ENCODE assay signal across 8 cellular contexts in genomic region chr17:60134396-60135159, GRCh38. TPM values are rescaled to one million over a fixed set of nuclear protein-coding genes. Genes with fewer than 3 reads are reported as not detected.
DNase-seq lines count a peak whose midpoint lies in the region; ATAC-seq and TF ChIP-seq lines count a peak whose summit lies in the region.

No MANE protein-coding gene starts in this region.

- no peaks in the 10 kb centered on the region for H4K20me1 ChIP-seq in neural cell (ENCODE audit: insufficient read depth)

- H3K27me3 ChIP-seq in neural cell (ENCODE audit: insufficient read depth, low read depth, low read length): peaks cover 26% of the 10 kb centered on the region

- peak overlapping the region; percentile 40 for H3K27ac ChIP-seq in neural cell (ENCODE audit: low read length)

- H3K79me2 ChIP-seq in neural cell (replicated peaks; ENCODE audit: insufficient read depth, low read length): no peaks in the 10 kb centered on the region

- DNase-seq in COLO829 (ENCODE audit: low spot score) (peak; percentile 18), fibroblast of gingiva (ENCODE audit: low read depth) (peak; percentile 14), NCI-H1694 (lab: John Stamatoyannopoulos, UW) (no peak), NOMO-1 treated with dmso at 0.1 percent for 144 hours (lab: John Stamatoyannopoulos, UW; ENCODE audit: unreplicated experiment) (no peak)
- DNase-seq in activated CD4-positive, CD25-positive, alpha-beta regulatory T cell treated with anti-CD3 and anti-CD28 coated beads, Interleukin-2, amount 50 U/mL, for 72 hours: peak; percentile 31

- H3K4me2 ChIP-seq in neural cell (ENCODE audit: low read length): peak overlapping the region; percentile 65

- TF ChIP-seq CTCF in neural cell (IDR thresholded peaks at IDR 0.05; ENCODE audit: poor library complexity, severe bottlenecking): no peak

- peak; percentile 16 for ATAC-seq in HG02852 (IDR thresholded peaks at IDR 0.05; ENCODE audit: unreplicated experiment)
- ATAC-seq in HG03442 (IDR thresholded peaks at IDR 0.05; ENCODE audit: unreplicated experiment): no peak

- no peaks in the 10 kb centered on the region for H3K36me3 ChIP-seq in neural cell (ENCODE audit: insufficient read depth, low read length)

- no peaks in the 10 kb centered on the region for H3K9me3 ChIP-seq in neural cell (ENCODE audit: low read length)

- peak overlapping the region; percentile 64 for H3K9ac ChIP-seq in neural cell (ENCODE audit: low read length)

- no peak for TF ChIP-seq RAD21 in neural cell (conservative IDR thresholded peaks at IDR 0.05)

- TF ChIP-seq EP300 in neural cell (conservative IDR thresholded peaks at IDR 0.05; ENCODE audit: poor library complexity, severe bottlenecking): no peak

- peak overlapping the region; percentile 54 for H2AFZ ChIP-seq in neural cell (ENCODE audit: low read depth, low read length)

- no peaks in the 10 kb centered on the region for H3K9me2 ChIP-seq in neural cell (ENCODE audit: insufficient read depth, low read length)

- H3K4me3 ChIP-seq in neural cell (ENCODE audit: low read length): peak overlapping the region; percentile 91

- H3F3A ChIP-seq in neural cell (ENCODE audit: insufficient read depth, low read length, poor library complexity, severe bottlenecking): no peaks in the 10 kb centered on the region

TF ChIP-seq in neural cell, 6 proteins besides CTCF, POLR2A, EP300 and RAD21:
- TF ChIP-seq MXI1 (conservative IDR thresholded peaks at IDR 0.05; ENCODE audit: poor library complexity, severe bottlenecking) (no peak), SMC3 (conservative IDR thresholded peaks at IDR 0.05; ENCODE audit: poor library complexity) (no peak), POLR2AphosphoS5 (IDR thresholded peaks at IDR 0.05) (no peak), EZH2 (IDR thresholded peaks at IDR 0.05; ENCODE audit: borderline replicate concordance, insufficient read depth, low read length, poor library complexity, severe bottlenecking) (no peak), TAF1 (IDR thresholded peaks at IDR 0.05; ENCODE audit: low read depth) (no peak)
- TF ChIP-seq, protein P1, sequence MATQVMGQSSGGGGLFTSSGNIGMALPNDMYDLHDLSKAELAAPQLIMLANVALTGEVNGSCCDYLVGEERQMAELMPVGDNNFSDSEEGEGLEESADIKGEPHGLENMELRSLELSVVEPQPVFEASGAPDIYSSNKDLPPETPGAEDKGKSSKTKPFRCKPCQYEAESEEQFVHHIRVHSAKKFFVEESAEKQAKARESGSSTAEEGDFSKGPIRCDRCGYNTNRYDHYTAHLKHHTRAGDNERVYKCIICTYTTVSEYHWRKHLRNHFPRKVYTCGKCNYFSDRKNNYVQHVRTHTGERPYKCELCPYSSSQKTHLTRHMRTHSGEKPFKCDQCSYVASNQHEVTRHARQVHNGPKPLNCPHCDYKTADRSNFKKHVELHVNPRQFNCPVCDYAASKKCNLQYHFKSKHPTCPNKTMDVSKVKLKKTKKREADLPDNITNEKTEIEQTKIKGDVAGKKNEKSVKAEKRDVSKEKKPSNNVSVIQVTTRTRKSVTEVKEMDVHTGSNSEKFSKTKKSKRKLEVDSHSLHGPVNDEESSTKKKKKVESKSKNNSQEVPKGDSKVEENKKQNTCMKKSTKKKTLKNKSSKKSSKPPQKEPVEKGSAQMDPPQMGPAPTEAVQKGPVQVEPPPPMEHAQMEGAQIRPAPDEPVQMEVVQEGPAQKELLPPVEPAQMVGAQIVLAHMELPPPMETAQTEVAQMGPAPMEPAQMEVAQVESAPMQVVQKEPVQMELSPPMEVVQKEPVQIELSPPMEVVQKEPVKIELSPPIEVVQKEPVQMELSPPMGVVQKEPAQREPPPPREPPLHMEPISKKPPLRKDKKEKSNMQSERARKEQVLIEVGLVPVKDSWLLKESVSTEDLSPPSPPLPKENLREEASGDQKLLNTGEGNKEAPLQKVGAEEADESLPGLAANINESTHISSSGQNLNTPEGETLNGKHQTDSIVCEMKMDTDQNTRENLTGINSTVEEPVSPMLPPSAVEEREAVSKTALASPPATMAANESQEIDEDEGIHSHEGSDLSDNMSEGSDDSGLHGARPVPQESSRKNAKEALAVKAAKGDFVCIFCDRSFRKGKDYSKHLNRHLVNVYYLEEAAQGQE (IDR thresholded peaks at IDR 0.05; ENCODE audit: borderline replicate concordance): no peak
TF ChIP-seq in neural cell: peak in this region for 0.

RNA-seq across cellular contexts. Expression of gene CA4, which starts 15.2 kb away (rescaled TPM):
- polyA plus RNA-seq in neural cell: not detected in 2 replicates
- polyA minus RNA-seq in neural cell: not detected in 2 replicates

RNA-seq across cellular contexts. Expression of gene HEATR6, which starts 55.9 kb away (rescaled TPM):
- polyA plus RNA-seq in neural cell: 24.8 and 26.9 TPM in 2 replicates
- 40.2 and 46.3 TPM in 2 replicates for polyA minus RNA-seq in neural cell

Comparison
In these comparisons a context has a peak if more than half of its experiments do, and no peak if none do; other contexts are left out.
1. DNase-seq: peak in COLO829 (single experiment), activated CD4-positive, CD25-positive, alpha-beta regulatory T cell treated with anti-CD3 and anti-CD28 coated beads, Interleukin-2, amount 50 U/mL, for 72 hours (single experiment) and fibroblast of gingiva (single experiment); none in NCI-H1694 (single experiment) and NOMO-1 treated with dmso at 0.1 percent for 144 hours (single experiment).